ENCODE assay signal across 2 cellular contexts in the genomic region with DNA sequence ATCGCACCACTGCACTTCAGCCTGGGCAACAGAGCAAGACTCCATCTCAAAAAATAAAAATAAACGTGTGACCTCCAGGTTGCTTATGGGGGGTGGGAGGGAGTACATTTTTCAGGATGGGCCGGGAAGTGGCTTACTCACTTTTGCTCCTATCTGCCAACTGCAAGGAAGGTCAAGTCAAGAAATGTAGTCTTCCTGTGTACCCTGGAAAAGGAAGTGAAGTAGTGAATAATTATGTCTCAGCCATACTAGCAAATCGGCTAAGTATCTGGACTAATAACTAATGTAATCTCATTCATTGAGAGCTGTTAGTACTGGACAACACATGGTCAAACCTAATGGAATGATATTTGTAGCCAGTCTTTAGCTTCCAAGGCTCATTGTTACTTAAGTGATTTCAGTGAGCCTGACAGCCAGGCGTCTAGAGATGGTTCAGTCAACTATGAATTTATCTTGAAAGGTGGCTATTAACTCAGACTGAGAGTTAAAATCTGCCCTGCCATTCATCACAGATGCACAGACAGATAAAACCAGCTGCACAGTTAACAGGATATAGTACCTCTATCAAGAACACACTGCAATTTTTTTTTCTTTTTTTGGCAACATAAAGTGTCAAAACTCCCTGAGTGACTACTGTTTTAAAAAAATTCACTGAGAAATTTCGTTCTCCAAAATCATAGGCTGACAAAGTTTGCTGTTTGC.
TF ChIP-seq lines count a peak whose summit lies in the region.

No MANE protein-coding gene starts in this region.

TF ChIP-seq in HepG2, 621 proteins besides CTCF, POLR2A, EP300 and RAD21:
- 0 out of 2 replicates have a peak, but pooled peaks have one; percentile 13 for TF ChIP-seq ZNF121 (CRISPR knock-in tag; IDR thresholded peaks at IDR 0.05)
- TF ChIP-seq ZBTB49 (CRISPR knock-in tag; IDR thresholded peaks at IDR 0.05; ENCODE audit: borderline replicate concordance): no peak

TF ChIP-seq in neural cell, 6 proteins besides CTCF, POLR2A, EP300 and RAD21:
- TF ChIP-seq SMC3 (conservative IDR thresholded peaks at IDR 0.05; ENCODE audit: poor library complexity) (no peak), POLR2AphosphoS5 (IDR thresholded peaks at IDR 0.05) (peak; percentile 43)
TF ChIP-seq in neural cell: peak in this region for 1.
